Comparison of ENCODE assay signal across 18 cellular contexts in genomic region chr16:70805787-70806186, GRCh38. TPM values are rescaled to one million over a fixed set of nuclear protein-coding genes. Genes with fewer than 3 reads are reported as not detected.
DNase-seq lines count a peak whose midpoint lies in the region; ATAC-seq, FAIRE-seq and TF ChIP-seq lines count a peak whose summit lies in the region.
"Had no signal": no experiment of that assay in that cellular context is flagged by ENCODE, and none has a peak within 500 bp of the region (broad histone marks: within the 10 kb centered on the region; RNA-seq: fewer than 3 reads in every experiment).

No MANE protein-coding gene starts in this region.

- H3K9me3 ChIP-seq in GM23248 (ENCODE audit: low read depth) (no peaks in the 10 kb centered on the region), RWPE2 (ENCODE audit: severe bottlenecking) (no peaks in the 10 kb centered on the region), fibroblast of lung (ENCODE audit: control insufficient read depth, insufficient read depth, low read depth, low read length) (no peaks in the 10 kb centered on the region), pancreas (no peaks in the 10 kb centered on the region)

- TF ChIP-seq CTCF in RWPE2 (IDR thresholded peaks at IDR 0.05; ENCODE audit: poor library complexity, severe bottlenecking) (no peak), fibroblast of lung (conservative IDR thresholded peaks at IDR 0.05 in 1 of 2, IDR thresholded peaks at IDR 0.05 in 1 of 2; ENCODE audit: low read depth in 1 of 2, low read length in 2 of 2) (no peak), glutamatergic neuron (IDR thresholded peaks at IDR 0.05; ENCODE audit: partially characterized antibody, unreplicated experiment) (no peak), pancreas (IDR thresholded peaks at IDR 0.05) (no peak)

- ATAC-seq in RWPE2 (ENCODE audit: low read depth) (peak; percentile 70), pancreas (no peak)
- ATAC-seq in stimulated activated effector memory CD8-positive, alpha-beta T cell treated with anti-CD3 and anti-CD28 coated beads, Interleukin-12 subunit alpha, Interleukin-12 subunit beta, amount 100 ng/mL, for 72 hours = peak; percentile 68
- ATAC-seq: activated CD8-positive, alpha-beta T cell treated with anti-CD3 and anti-CD28 coated beads for 36 hours; stimulated activated naive CD8-positive, alpha-beta T cell treated with anti-CD3 and anti-CD28 coated beads, Interleukin-15, Interleukin-2, amounts not matched to agents 100 U/mL and 50 U/mL, for 24 hours had no signal

- peak overlapping the region; percentile 71 for H3K27ac Mint-ChIP-seq in stimulated activated effector memory CD8-positive, alpha-beta T cell treated with anti-CD3 and anti-CD28 coated beads, Interleukin-12 subunit alpha, Interleukin-12 subunit beta, amount 100 ng/mL, for 72 hours
- H3K27ac Mint-ChIP-seq in glutamatergic neuron (ENCODE audit: unreplicated experiment) = no peak overlapping the region
- H3K27ac Mint-ChIP-seq: activated CD8-positive, alpha-beta T cell treated with anti-CD3 and anti-CD28 coated beads for 36 hours; immature natural killer cell had no signal

- FAIRE-seq in pancreas (lab: Jason Lieb, UNC) = no peak

- H3K9me2 ChIP-seq in GM23248 (ENCODE audit: insufficient read depth) = no peaks in the 10 kb centered on the region

- no peaks in the 10 kb centered on the region for H3K79me2 ChIP-seq in GM23248 (ENCODE audit: insufficient read depth)
- H3K79me2 ChIP-seq in fibroblast of lung (ENCODE audit: control insufficient read depth, insufficient read depth, low read length) = no peaks in the 10 kb centered on the region

- H3K4me2 ChIP-seq in GM23248 (ENCODE audit: unreplicated experiment) (peak overlapping the region; percentile 47), fibroblast of lung (ENCODE audit: extremely low read depth, insufficient read depth, low read length) (no peak overlapping the region)

- DNase-seq in GM23248 = peak; percentile 85
- no peak for DNase-seq in RWPE2 (ENCODE audit: low spot score)
- DNase-seq in fibroblast of lung (ENCODE audit: low read depth in 2 of 2) = peak; percentile 25 to 90
- peak in 1 of 2 donors; percentile 29 for DNase-seq in stimulated activated effector memory CD8-positive, alpha-beta T cell treated with anti-CD3 and anti-CD28 coated beads, Interleukin-12 subunit alpha, Interleukin-12 subunit beta, amount 100 ng/mL, for 72 hours (ENCODE audit: low spot score in 2 of 2)
- DNase-seq in glutamatergic neuron = no peak
- DNase-seq in KG1 (lab: John Stamatoyannopoulos, UW) = no peak
- no peak for DNase-seq in pancreas
- DNase-seq: activated CD8-positive, alpha-beta T cell treated with anti-CD3 and anti-CD28 coated beads for 36 hours; activated gamma-delta T cell; immature natural killer cell; KBM-7; NCI-H2029; NCI-H82; retina; SIG-M5; stimulated activated CD4-positive, alpha-beta T cell treated with anti-CD3 and anti-CD28 coated beads, Interleukin-4, amount 100 ng/mL, for 4 hours; stimulated activated naive CD8-positive, alpha-beta T cell treated with anti-CD3 and anti-CD28 coated beads, Interleukin-15, Interleukin-2, amounts not matched to agents 100 U/mL and 50 U/mL, for 24 hours had no signal

- peaks cover 6% of the 10 kb centered on the region for H3K27me3 Mint-ChIP-seq in glutamatergic neuron (ENCODE audit: unreplicated experiment)

- H3F3A ChIP-seq in GM23248 (ENCODE audit: insufficient read depth) = peaks cover 33% of the 10 kb centered on the region

- peaks cover 17% of the 10 kb centered on the region for H3K4me1 Mint-ChIP-seq in stimulated activated effector memory CD8-positive, alpha-beta T cell treated with anti-CD3 and anti-CD28 coated beads, Interleukin-12 subunit alpha, Interleukin-12 subunit beta, amount 100 ng/mL, for 72 hours
- H3K4me1 Mint-ChIP-seq in glutamatergic neuron (ENCODE audit: low read depth, unreplicated experiment) = no peaks in the 10 kb centered on the region

- WGBS in GM23248 (ENCODE audit: low coverage in 1 of 2, low lambda C conversion rate in 2 of 2, missing lambda C conversion rate in 2 of 2), 2 experiments = 14 to 18% methylated on average over 3 of the region's 3 CpGs
- 71 to 79% methylated on average over 3 of the region's 3 CpGs for WGBS in pancreas, 2 donors

- H3K9ac ChIP-seq in GM23248 (no peak overlapping the region; the same call in 1 of the 2 replicates), fibroblast of lung (ENCODE audit: insufficient read depth, low read length) (no peak overlapping the region)

- no peaks in the 10 kb centered on the region for H4K20me1 ChIP-seq in GM23248 (ENCODE audit: insufficient read depth)
- no peaks in the 10 kb centered on the region for H4K20me1 ChIP-seq in fibroblast of lung (ENCODE audit: control insufficient read depth, extremely low read depth, insufficient read depth, low read length)

- no peaks in the 10 kb centered on the region for H3K27me3 ChIP-seq in GM23248 (replicated peaks; ENCODE audit: insufficient read depth)
- no peaks in the 10 kb centered on the region for H3K27me3 ChIP-seq in RWPE2 (ENCODE audit: insufficient read depth, poor library complexity, severe bottlenecking)
- H3K27me3 ChIP-seq in fibroblast of lung (ENCODE audit: control insufficient read depth, insufficient read depth, low read length) = no peaks in the 10 kb centered on the region
- H3K27me3 ChIP-seq in pancreas = no peaks in the 10 kb centered on the region

- H2AFZ ChIP-seq in GM23248 (no peak overlapping the region), fibroblast of lung (ENCODE audit: low read length) (no peak overlapping the region)

- in situ Hi-C loops in GM23248 (cut with MboI) = no loop called here

- H3K4me1 ChIP-seq in GM23248 (ENCODE audit: insufficient read depth) = peaks cover 26% of the 10 kb centered on the region
- H3K4me1 ChIP-seq in RWPE2 (ENCODE audit: insufficient read depth, poor library complexity, severe bottlenecking) = peaks cover 24% of the 10 kb centered on the region
- peaks cover 2% of the 10 kb centered on the region for H3K4me1 ChIP-seq in fibroblast of lung (ENCODE audit: control insufficient read depth, extremely low read depth, insufficient read depth, low read length)
- H3K4me1 ChIP-seq in pancreas = no peaks in the 10 kb centered on the region

- no peak overlapping the region for H3K4me3 Mint-ChIP-seq in stimulated activated effector memory CD8-positive, alpha-beta T cell treated with anti-CD3 and anti-CD28 coated beads, Interleukin-12 subunit alpha, Interleukin-12 subunit beta, amount 100 ng/mL, for 72 hours
- H3K4me3 Mint-ChIP-seq in glutamatergic neuron (ENCODE audit: unreplicated experiment) = no peak overlapping the region
- H3K4me3 Mint-ChIP-seq: activated CD8-positive, alpha-beta T cell treated with anti-CD3 and anti-CD28 coated beads for 36 hours; immature natural killer cell had no signal

- intact Hi-C loops in pancreas (cut with DNase I) = no loop called here

- peaks cover 8% of the 10 kb centered on the region for H3K36me3 Mint-ChIP-seq in stimulated activated effector memory CD8-positive, alpha-beta T cell treated with anti-CD3 and anti-CD28 coated beads, Interleukin-12 subunit alpha, Interleukin-12 subunit beta, amount 100 ng/mL, for 72 hours
- H3K36me3 Mint-ChIP-seq in glutamatergic neuron (ENCODE audit: unreplicated experiment) = no peaks in the 10 kb centered on the region
- H3K36me3 Mint-ChIP-seq: immature natural killer cell had no signal

- H3K4me3 ChIP-seq in GM23248 (no peak overlapping the region), RWPE2 (ENCODE audit: severe bottlenecking) (no peak overlapping the region), fibroblast of lung (replicated peaks in 1 of 4; ENCODE audit: control extremely low read depth in 1 of 4, insufficient read depth in 1 of 4, low read depth in 3 of 4, low read length in 4 of 4) (no peak overlapping the region), pancreas (no peak overlapping the region)
- H3K4me3 ChIP-seq: esophagus muscularis mucosa had no signal

- peak overlapping the region; percentile 78 for H3K27ac ChIP-seq in GM23248
- H3K27ac ChIP-seq in RWPE2 (ENCODE audit: poor library complexity, severe bottlenecking) = peak overlapping the region; percentile 84
- H3K27ac ChIP-seq in fibroblast of lung (ENCODE audit: insufficient read depth, low read length) = peak overlapping the region; percentile 65
- no peak overlapping the region for H3K27ac ChIP-seq in pancreas
- H3K27ac ChIP-seq: esophagus muscularis mucosa had no signal

- no peaks in the 10 kb centered on the region for H3K36me3 ChIP-seq in GM23248 (ENCODE audit: low read depth)
- no peaks in the 10 kb centered on the region for H3K36me3 ChIP-seq in RWPE2 (ENCODE audit: low read depth)
- H3K36me3 ChIP-seq in fibroblast of lung (ENCODE audit: control insufficient read depth, insufficient read depth, low read length) = no peaks in the 10 kb centered on the region
- H3K36me3 ChIP-seq in pancreas = no peaks in the 10 kb centered on the region
- H3K36me3 ChIP-seq: esophagus muscularis mucosa had no signal

- no peaks in the 10 kb centered on the region for H3K9me3 Mint-ChIP-seq in stimulated activated effector memory CD8-positive, alpha-beta T cell treated with anti-CD3 and anti-CD28 coated beads, Interleukin-12 subunit alpha, Interleukin-12 subunit beta, amount 100 ng/mL, for 72 hours
- H3K9me3 Mint-ChIP-seq in glutamatergic neuron (ENCODE audit: unreplicated experiment) = no peaks in the 10 kb centered on the region
- H3K9me3 Mint-ChIP-seq: activated CD8-positive, alpha-beta T cell treated with anti-CD3 and anti-CD28 coated beads for 36 hours; immature natural killer cell had no signal

RNA-seq across cellular contexts. Expression of gene VAC14, which starts 4.8 kb away (rescaled TPM):
- total RNA-seq in GM23248 (2014; rRNA removed; shearing (Covaris generic)) = 32.4 and 38.7 TPM in 2 replicates
- polyA plus RNA-seq in GM23248 (2016; fragmentation: Nextera tagmentation; extraction: Ambion mirVana) = 25.8 and 27.1 TPM in 2 replicates
- 18.5 and 29.2 TPM in 2 replicates for total RNA-seq in fibroblast of lung
- polyA plus RNA-seq in fibroblast of lung = 25.0 and 35.3 TPM in 2 replicates
- 29.7 and 42.1 TPM in 2 replicates for polyA plus RNA-seq in fibroblast of lung (2012)
- polyA minus RNA-seq in fibroblast of lung (ENCODE audit: low replicate concordance) = 104 and 105 TPM in 2 replicates
- total RNA-seq in glutamatergic neuron (ENCODE audit: unreplicated experiment) = 50.2 TPM
- 10 to 100 TPM in 5 of 6 donors, 1 to 10 TPM in 1; 9.6 to 21.8 (median 14.1) TPM for total RNA-seq in pancreas
- polyA plus RNA-seq in pancreas = 10 to 100 TPM; 32.2 to 36.3 TPM

Comparison
In these comparisons a context has a peak if more than half of its experiments do, and no peak if none do; other contexts are left out.
1. DNase-seq: peak in GM23248 (single experiment) and fibroblast of lung (2 of 2); none in RWPE2 (single experiment), glutamatergic neuron (single experiment), KG1 (single experiment) and pancreas (0 of 6).
2. H3K27ac ChIP-seq: peak in GM23248 (single experiment), RWPE2 (single experiment) and fibroblast of lung (single experiment); none in pancreas (0 of 4).
3. ATAC-seq: peak in RWPE2 (single experiment) and stimulated activated effector memory CD8-positive, alpha-beta T cell treated with anti-CD3 and anti-CD28 coated beads, Interleukin-12 subunit alpha, Interleukin-12 subunit beta, amount 100 ng/mL, for 72 hours (single experiment); none in pancreas (0 of 4).